31 cellular contexts compared by ENCODE assay signal in genomic region chr7:75645570-75645969, GRCh38.
DNase-seq lines count a peak whose midpoint lies in the region; ATAC-seq, FAIRE-seq and TF ChIP-seq lines count a peak whose summit lies in the region.
"Had no signal": no experiment of that assay in that cellular context is flagged by ENCODE, and none has a peak within 500 bp of the region (broad histone marks: within the 10 kb centered on the region; RNA-seq: fewer than 3 reads in every experiment).

No MANE protein-coding gene starts in this region.

- no peaks in the 10 kb centered on the region for H4K20me1 ChIP-seq in K562 (replicated peaks; ENCODE audit: control insufficient read depth, insufficient read depth, low read length)
- H4K20me1 ChIP-seq: BLaER1 treated with 17β-estradiol and CSF1 and Interleukin-3, amounts not matched to agents 10 nM and 100 nM had no signal

- CTCF ChIA-PET in HEK293 (lab: Yijun Ruan, JAX) (interaction anchor here (0.7 kb wide), 1 partner anchor 326 kb away, joined by 3 read pairs; no protein-coding TSS in a partner anchor), K562 (lab: Yijun Ruan, JAX; ENCODE audit: low intra/inter-chr PET ratio) (no interaction called here)

- no peaks in the 10 kb centered on the region for H3K4me1 ChIP-seq in HEK293 (ENCODE audit: control insufficient read depth, insufficient read depth, low read length)
- peaks cover 0 to 7% of the 10 kb centered on the region in 2 experiments; a peak in 3 of 5 replicates for H3K4me1 ChIP-seq in K562 (replicated peaks in 1 of 2; ENCODE audit: control insufficient read depth in 2 of 2, insufficient read depth in 2 of 2, low read length in 2 of 2)
- H3K4me1 ChIP-seq: BE2C had no signal

- 41% methylated on average over 2 of the region's 2 CpGs for WGBS in K562 (ENCODE audit: insufficient coverage, low coverage, missing lambda C conversion rate)

- in situ Hi-C loops in K562 (cut with MboI) (loop anchor here (10.0 to 25.0 kb wide), 2 partner anchors 191 to 992 kb away; partner anchors contain the start of gene POMZP3), brain microvascular endothelial cell (cut with HindIII; ENCODE audit: low pct_ligation_motif_present, low sequenced_read_pairs) (no loop called here)

- TF ChIP-seq EP300 in K562 (IDR thresholded peaks at IDR 0.05; ENCODE audit: low read length), result no peak

- no peak overlapping the region for H2AFZ ChIP-seq in K562 (ENCODE audit: low read depth, low read length)

- no peak for TF ChIP-seq RAD21 in K562 (CRISPR knock-in tag; conservative IDR thresholded peaks at IDR 0.05 in 1 of 2, IDR thresholded peaks at IDR 0.05 in 1 of 2)

- H3K27me3 ChIP-seq in K562 (ENCODE audit: control insufficient read depth in 2 of 2, insufficient read depth in 2 of 2, low read length in 2 of 2), result no peaks in the 10 kb centered on the region
- no peaks in the 10 kb centered on the region for H3K27me3 ChIP-seq in brain microvascular endothelial cell (replicated peaks)
- H3K27me3 ChIP-seq: BE2C; BLaER1; BLaER1 treated with 17β-estradiol and CSF1 and Interleukin-3, amounts not matched to agents 10 nM and 100 nM had no signal

- no peaks in the 10 kb centered on the region for H3K36me3 ChIP-seq in HEK293 (ENCODE audit: control insufficient read depth in 2 of 2, insufficient read depth in 1 of 2, low read length in 2 of 2)
- no peaks in the 10 kb centered on the region; the same call in 2 of the 3 replicates for H3K36me3 ChIP-seq in K562 (ENCODE audit: control insufficient read depth, insufficient read depth, low read length)
- no peaks in the 10 kb centered on the region for H3K36me3 ChIP-seq in brain microvascular endothelial cell (replicated peaks)
- H3K36me3 ChIP-seq: BE2C had no signal

- TF ChIP-seq CTCF in HEK293 (tag by site-specific recombination; IDR thresholded peaks at IDR 0.05), result no peak
- no peak for TF ChIP-seq CTCF in K562 (IDR thresholded peaks at IDR 0.05 in 2 of 3, conservative IDR thresholded peaks at IDR 0.05 in 1 of 3; ENCODE audit: insufficient read depth in 2 of 3, low read depth in 1 of 3, low read length in 3 of 3)
- no peak for TF ChIP-seq CTCF in brain microvascular endothelial cell (IDR thresholded peaks at IDR 0.05; ENCODE audit: low read depth, low read length, missing control alignments)

- no peak for ATAC-seq in K562
- ATAC-seq: A549; CD8-positive, alpha-beta T cell had no signal

- no TSS peak for BruUV-seq in K562 (replicated peaks; lab: Mats Ljungman, UMichigan)

- H3K9ac ChIP-seq in K562 (ENCODE audit: insufficient read depth in 1 of 2, low read depth in 2 of 2, low read length in 2 of 2), result no peak overlapping the region
- H3K9ac ChIP-seq: BLaER1; BLaER1 treated with 17β-estradiol and CSF1 and Interleukin-3, amounts not matched to agents 10 nM and 100 nM had no signal

- intact Hi-C loops in K562 (cut with micrococcal nuclease), result no loop called here

- H3K4me2 ChIP-seq in K562 (ENCODE audit: insufficient read depth, low read length), result no peak overlapping the region
- H3K4me2 ChIP-seq: A549; BLaER1; BLaER1 treated with 17β-estradiol and CSF1 and Interleukin-3, amounts not matched to agents 10 nM and 100 nM had no signal

- H3K4me3 ChIP-seq in HEK293 (ENCODE audit: low read depth, low read length), result no peak overlapping the region
- no peak overlapping the region for H3K4me3 ChIP-seq in K562
- no peak overlapping the region for H3K4me3 ChIP-seq in brain microvascular endothelial cell (ENCODE audit: low read depth, low read length)
- H3K4me3 ChIP-seq: A549; BLaER1; BLaER1 treated with 17β-estradiol and CSF1 and Interleukin-3, amounts not matched to agents 10 nM and 100 nM had no signal

- no peak for TF ChIP-seq POLR2A in K562 (conservative IDR thresholded peaks at IDR 0.05)

- H3K9me1 ChIP-seq in K562 (ENCODE audit: control insufficient read depth, insufficient read depth, low read length), result no peaks in the 10 kb centered on the region

- FAIRE-seq in K562 (lab: Jason Lieb, UNC), result no peak
- FAIRE-seq: A204.1, A549, D721Med had no signal

- H3K27ac ChIP-seq in HEK293 (ENCODE audit: extremely low read depth, low read depth, low read length) (no peak overlapping the region), K562 (ENCODE audit: extremely low read depth, low read depth, low read length) (no peak overlapping the region), brain microvascular endothelial cell (no peak overlapping the region)
- H3K27ac ChIP-seq: 22Rv1; BLaER1; BLaER1 treated with 17β-estradiol and CSF1 and Interleukin-3, amounts not matched to agents 10 nM and 100 nM; C4-2B had no signal

- POLR2A ChIA-PET in HEK293 (lab: Yijun Ruan, JAX) (no interaction called here), K562 (lab: Yijun Ruan, JAX) (interaction anchor here (0.6 kb wide), 1 partner anchor 10 kb away, joined by 3 read pairs; no protein-coding TSS in a partner anchor)

- no peaks in the 10 kb centered on the region for H3K79me2 ChIP-seq in K562 (ENCODE audit: control insufficient read depth, insufficient read depth, low read length)

- DNase-seq in K562 (ENCODE audit: extremely low read depth in 1 of 4, low spot score in 3 of 4), result no peak
- DNase-seq in activated gamma-delta T cell treated with Interleukin-2 at 50 U/mL for 16 hours, result no peak
- DNase-seq in brain microvascular endothelial cell, result no peak
- DNase-seq: 8988T; ACHN; AML-193; BE2C; C1 segment of cervical spinal cord; Caco-2; Calu3; CD4-positive, alpha-beta memory T cell; CD4-positive, alpha-beta T cell; CD4-positive, CD25-positive, alpha-beta regulatory T cell; CD8-positive, alpha-beta memory T cell; CD8-positive, alpha-beta T cell; COR-L47; DMS 273 treated with DMSO at 0.1 percent for 48 hours; DMS153; DMS53; DMS79; DMS79 treated with DMSO at 0.1 percent for 48 hours; DND-41; EL had no signal

- no peaks in the 10 kb centered on the region for H3K9me3 ChIP-seq in HEK293 (ENCODE audit: control insufficient read depth, insufficient read depth, low read depth, low read length)
- H3K9me3 ChIP-seq in K562 (replicated peaks; ENCODE audit: control insufficient read depth, insufficient read depth, low read depth, low read length), result peaks cover 10% of the 10 kb centered on the region
- H3K9me3 ChIP-seq: BE2C, Caco-2 had no signal

TF ChIP-seq in HEK293, 187 proteins besides CTCF, POLR2A, EP300 and RAD21:
- TF ChIP-seq ZFP41 (tag by site-specific recombination; IDR thresholded peaks at IDR 0.05; ENCODE audit: borderline replicate concordance) (no peak), ZNF146 (tag by site-specific recombination; IDR thresholded peaks at IDR 0.05) (peak; percentile 72)

TF ChIP-seq in K562, 482 proteins besides CTCF, POLR2A, EP300 and RAD21:
- TF ChIP-seq ARHGAP35 (IDR thresholded peaks at IDR 0.05; ENCODE audit: partially characterized antibody), result no peak
- no peak for TF ChIP-seq MEF2D (tag; conservative IDR thresholded peaks at IDR 0.05; ENCODE audit: low read depth)
- no peak for TF ChIP-seq ETV5 (CRISPR knock-in tag; IDR thresholded peaks at IDR 0.05; ENCODE audit: low read depth)
- TF ChIP-seq HNRNPH1 (optimal IDR thresholded peaks at IDR 0.05; ENCODE audit: low read depth, low read length), result no peak
- TF ChIP-seq ZNF232 (CRISPR knock-in tag; IDR thresholded peaks at IDR 0.05), result no peak
- TF ChIP-seq ADNP (tag; IDR thresholded peaks at IDR 0.05), result 0 out of 2 replicates have a peak, but pooled peaks have one; percentile 17
- 0 out of 4 replicates have a peak, but pooled peaks of 1 of the 2 experiments have one; percentile 15 for TF ChIP-seq KDM1A (IDR thresholded peaks at IDR 0.05)
- TF ChIP-seq ZNF146 (CRISPR knock-in tag; IDR thresholded peaks at IDR 0.05; ENCODE audit: unreplicated experiment), result peak; percentile 85
- TF ChIP-seq HNRNPL (IDR thresholded peaks at IDR 0.05; ENCODE audit: low read depth, low read length), result no peak
- TF ChIP-seq STAG1 (CRISPR knock-in tag; IDR thresholded peaks at IDR 0.05; ENCODE audit: borderline replicate concordance), result no peak

Comparison
In these comparisons a context has a peak if more than half of its experiments do, and no peak if none do; other contexts are left out.
1. Of the 44 proteins assayed by ChIP-seq in both K562 and HEK293: peak only in K562: none; only in HEK293: none; in both: ZNF146; in neither: 43.